35 cellular contexts compared by ENCODE assay signal in the genomic region with DNA sequence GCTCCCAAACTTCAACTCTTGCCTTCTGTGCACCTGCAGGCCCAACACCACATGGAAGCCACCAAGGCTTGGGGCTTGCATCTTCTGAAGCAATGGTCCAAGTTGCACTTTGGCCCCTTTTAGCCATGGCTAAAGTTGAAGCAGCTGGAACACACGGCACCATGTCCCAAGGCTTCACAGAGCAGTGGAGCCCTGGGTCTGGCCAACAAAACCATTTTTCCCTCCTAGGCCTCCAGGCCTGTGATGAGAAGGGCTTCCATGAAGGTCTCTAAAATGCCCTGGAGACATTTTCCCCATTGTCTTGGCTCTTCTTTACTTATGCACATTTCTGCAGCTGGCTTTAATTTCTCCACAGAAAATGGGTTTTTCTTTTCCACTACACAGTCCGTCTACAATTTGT.
"Had no signal": no experiment of that assay in that cellular context is flagged by ENCODE, and none has a peak within 500 bp of the region (broad histone marks: within the 10 kb centered on the region; RNA-seq: fewer than 3 reads in every experiment).

No MANE protein-coding gene starts in this region.

- H3K27ac ChIP-seq: KMS-11 had no signal

- H3K4me3 ChIP-seq: MG63 had no signal

- H3K4me2 ChIP-seq: KMS-11 had no signal

- H3K36me3 ChIP-seq: MG63 had no signal

- H3K9me3 ChIP-seq: MG63 had no signal

- DNase-seq: Karpas-422, Kasumi-1, MG63, MM.1S, MV-4-11, NCI-H1048, NCI-H1092, NCI-H1092 treated with DMSO at 0.1 percent for 48 hours, NCI-H1105 treated with DMSO at 0.1 percent for 48 hours, NCI-H1417, NCI-H1417 treated with DMSO at 0.1 percent for 48 hours, NCI-H1436, NCI-H1436 treated with DMSO at 0.1 percent for 48 hours, NCI-H146, NCI-H1694, NCI-H1694 treated with DMSO at 0.1 percent for 48 hours, NCI-H187, NCI-H187 treated with DMSO at 0.1 percent for 48 hours, NCI-H1930, NCI-H2029, NCI-H2029 treated with DMSO at 0.1 percent for 48 hours, NCI-H2081, NCI-H2081 treated with DMSO at 0.1 percent for 48 hours, NCI-H2107, NCI-H2171, NCI-H2171 treated with DMSO at 0.1 percent for 48 hours, NCI-H2227 treated with DMSO at 0.1 percent for 48 hours, NCI-H226, NCI-H345, NCI-H446, NCI-H446 treated with DMSO at 0.1 percent for 48 hours, NCI-H510A, NCI-H510A treated with DMSO at 0.1 percent for 48 hours, NCI-H524 had no signal

- H3K27me3 ChIP-seq: MG63 had no signal

- H3K9ac ChIP-seq: KMS-11 had no signal
